ENCODE assay signal across 6 cellular contexts in genomic region chr15:69565066-69565465, GRCh38.
"Had no signal": no experiment of that assay in that cellular context is flagged by ENCODE, and none has a peak within 500 bp of the region (broad histone marks: within the 10 kb centered on the region; RNA-seq: fewer than 3 reads in every experiment).

No MANE protein-coding gene starts in this region.

- H3K27ac ChIP-seq: HL-60 had no signal

- DNase-seq: H9, HCEC 1CT, KBM-7 had no signal

- ATAC-seq: GM23338, HepG2 had no signal
